In the genomic region with DNA sequence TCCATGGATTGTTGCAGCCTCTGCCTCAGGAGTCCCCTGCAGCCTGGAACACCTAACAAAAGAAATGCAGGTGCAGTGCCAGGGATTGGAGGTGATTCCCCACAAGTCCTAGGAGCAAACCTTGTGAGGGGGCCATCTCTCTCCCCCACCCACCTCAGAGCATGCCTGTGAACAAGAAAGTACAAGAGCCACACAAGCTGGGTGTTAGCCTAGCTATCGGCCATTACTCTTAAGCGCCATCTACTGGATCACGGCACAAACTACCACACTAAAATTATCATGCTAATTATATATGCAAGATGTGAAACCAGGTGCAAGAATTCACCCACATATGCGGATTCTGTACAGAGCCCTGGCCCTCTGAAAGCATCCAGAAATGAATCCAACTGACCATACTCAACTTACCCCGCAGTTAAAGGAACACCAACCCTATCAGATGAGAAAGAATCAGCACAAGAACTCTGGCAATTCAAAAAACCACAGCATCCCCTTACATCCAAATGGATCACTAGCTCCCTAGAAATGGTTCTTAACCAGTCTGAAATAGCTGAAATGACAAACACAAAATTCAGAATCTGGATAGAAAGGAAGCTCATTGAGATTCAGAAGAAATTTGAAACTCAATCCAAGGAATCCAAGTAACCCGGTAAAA, we compare ENCODE assay signal across 8 cellular contexts. TPM values are rescaled to one million over a fixed set of nuclear protein-coding genes. Genes with fewer than 3 reads are reported as not detected.
DNase-seq lines count a peak whose midpoint lies in the region; ATAC-seq and TF ChIP-seq lines count a peak whose summit lies in the region.

No MANE protein-coding gene starts in this region.

- no peak overlapping the region for H2BK5ac ChIP-seq in mesendoderm (ENCODE audit: low read length)

- no peak overlapping the region for H2BK15ac ChIP-seq in mesendoderm (replicated peaks; ENCODE audit: low read depth)

- H4K8ac ChIP-seq in mesendoderm (ENCODE audit: low read depth, low read length): no peak overlapping the region

- no peak overlapping the region for H2AK5ac ChIP-seq in mesendoderm (ENCODE audit: low read length)

- no peaks in the 10 kb centered on the region for H3K9me3 Mint-ChIP-seq in activated CD4-positive, alpha-beta T cell treated with anti-CD3 and anti-CD28 coated beads, Interleukin-2, amount 10 ng/mL, durations not matched to agents 7 days and 5 days
- no peaks in the 10 kb centered on the region for H3K9me3 Mint-ChIP-seq in effector memory CD8-positive, alpha-beta T cell

- POLR2A ChIA-PET in activated CD4-positive, alpha-beta T cell treated with anti-CD3 and anti-CD28 coated beads, Interleukin-2, amount 10 ng/mL, durations not matched to agents 7 days and 5 days (lab: Charles Lee): no interaction called here

- intact Hi-C loops in stomach (cut with DNase I; ENCODE audit: low total_unique reads): no loop called here

- H3K4me2 ChIP-seq in mesendoderm (ENCODE audit: low read length): no peak overlapping the region

- H3K4me1 Mint-ChIP-seq in activated CD4-positive, alpha-beta T cell treated with anti-CD3 and anti-CD28 coated beads, Interleukin-2, amount 10 ng/mL, durations not matched to agents 7 days and 5 days: peaks cover 1% of the 10 kb centered on the region
- H3K4me1 Mint-ChIP-seq in effector memory CD8-positive, alpha-beta T cell (ENCODE audit: low read depth in 2 of 2): no peaks in the 10 kb centered on the region

- H3K27ac Mint-ChIP-seq in activated CD4-positive, alpha-beta T cell treated with anti-CD3 and anti-CD28 coated beads, Interleukin-2, amount 10 ng/mL, durations not matched to agents 7 days and 5 days: no peak overlapping the region
- H3K27ac Mint-ChIP-seq in effector memory CD8-positive, alpha-beta T cell: no peak overlapping the region

- peak; percentile 75 for ATAC-seq in HG03025 (IDR thresholded peaks at IDR 0.05; ENCODE audit: low FRiP score, unreplicated experiment)
- peak; percentile 87 for ATAC-seq in effector memory CD8-positive, alpha-beta T cell (replicated peaks)

- TF ChIP-seq EP300 in stomach (IDR thresholded peaks at IDR 0.05): no peak

- H3K4ac ChIP-seq in mesendoderm (ENCODE audit: low read depth, low read length): no peak overlapping the region

- H3K23ac ChIP-seq in mesendoderm (ENCODE audit: low read length): no peak overlapping the region

- no peaks in the 10 kb centered on the region for H3K36me3 Mint-ChIP-seq in activated CD4-positive, alpha-beta T cell treated with anti-CD3 and anti-CD28 coated beads, Interleukin-2, amount 10 ng/mL, durations not matched to agents 7 days and 5 days (ENCODE audit: low read depth)
- H3K36me3 Mint-ChIP-seq in effector memory CD8-positive, alpha-beta T cell (ENCODE audit: insufficient read depth): peaks cover 3% of the 10 kb centered on the region

- no peak overlapping the region for H3K27ac ChIP-seq in mesendoderm (ENCODE audit: low read depth, low read length)
- no peak overlapping the region for H3K27ac ChIP-seq in stomach

- no peaks in the 10 kb centered on the region for H3K79me2 ChIP-seq in mesendoderm (ENCODE audit: control insufficient read depth, insufficient read depth, low read length)

- H2BK120ac ChIP-seq in mesendoderm (ENCODE audit: low read depth, low read length): no peak overlapping the region

- no peak overlapping the region for H3K4me3 Mint-ChIP-seq in activated CD4-positive, alpha-beta T cell treated with anti-CD3 and anti-CD28 coated beads, Interleukin-2, amount 10 ng/mL, durations not matched to agents 7 days and 5 days
- H3K4me3 Mint-ChIP-seq in effector memory CD8-positive, alpha-beta T cell: no peak overlapping the region

- no peaks in the 10 kb centered on the region for H3K79me1 ChIP-seq in mesendoderm (ENCODE audit: low read length)

- H3K56ac ChIP-seq in mesendoderm (ENCODE audit: low read length): peak overlapping the region; percentile 56

- H3K4me3 ChIP-seq in GM12865 (ENCODE audit: low read depth, low read length): no peak overlapping the region
- H3K4me3 ChIP-seq in mesendoderm (ENCODE audit: low read length): no peak overlapping the region
- no peak overlapping the region for H3K4me3 ChIP-seq in stomach

- peak; percentile 18 for DNase-seq in 8988T
- DNase-seq in GM12865 (ENCODE audit: low read depth): peak; percentile 69
- DNase-seq in NCI-H345 treated with DMSO at 0.1 percent for 48 hours (lab: John Stamatoyannopoulos, UW; ENCODE audit: unreplicated experiment): peak; percentile 63
- peak; percentile 70 for DNase-seq in activated CD4-positive, alpha-beta T cell treated with anti-CD3 and anti-CD28 coated beads, Interleukin-2, amount 10 ng/mL, durations not matched to agents 7 days and 5 days
- DNase-seq in effector memory CD8-positive, alpha-beta T cell: peak; percentile 45 to 61 (median 58)
- peak; percentile 73 for DNase-seq in mesendoderm
- peak; percentile 46 for DNase-seq in stomach

- H3K27me3 ChIP-seq in mesendoderm (ENCODE audit: insufficient read depth, low read length, poor library complexity) (no peaks in the 10 kb centered on the region), stomach (no peaks in the 10 kb centered on the region)

- peak; percentile 86 for TF ChIP-seq CTCF in GM12865 (IDR thresholded peaks at IDR 0.05; ENCODE audit: insufficient read depth, low read depth, low read length, missing control alignments)
- peak in 4 of 7 experiments; percentile 39 to 75 (median 56) for TF ChIP-seq CTCF in stomach (IDR thresholded peaks at IDR 0.05)

- no peak overlapping the region for H3K18ac ChIP-seq in mesendoderm (ENCODE audit: low read length)

- peaks cover 0 to 6% (median 0%) of the 10 kb centered on the region in 4 donors for H3K9me3 ChIP-seq in stomach

- H3K36me3 ChIP-seq in mesendoderm (ENCODE audit: control insufficient read depth, insufficient read depth, low read length): no peaks in the 10 kb centered on the region
- H3K36me3 ChIP-seq in stomach: no peaks in the 10 kb centered on the region

- H4K5ac ChIP-seq in mesendoderm (ENCODE audit: low read length): no peak overlapping the region

- no CpG with 5 or more reads among the region's 6 CpGs for WGBS in mesendoderm (ENCODE audit: extremely low coverage, insufficient coverage, low lambda C conversion rate)
- 15 to 19% (median 17%) methylated on average over 6 of the region's 6 CpGs for WGBS in stomach, 5 donors

- CTCF ChIA-PET in activated CD4-positive, alpha-beta T cell treated with anti-CD3 and anti-CD28 coated beads, Interleukin-2, amount 10 ng/mL, durations not matched to agents 7 days and 5 days (lab: Charles Lee): interaction anchor here (0.6 to 1.6 kb wide), 10 partner anchors 13 to 55 kb away, joined by 3 to 7 read pairs (median 4); no protein-coding TSS in a partner anchor

- TF ChIP-seq POLR2A in stomach (IDR thresholded peaks at IDR 0.05): no peak

- H3K27me3 Mint-ChIP-seq in activated CD4-positive, alpha-beta T cell treated with anti-CD3 and anti-CD28 coated beads, Interleukin-2, amount 10 ng/mL, durations not matched to agents 7 days and 5 days: peaks cover 23% of the 10 kb centered on the region
- peaks cover 24 to 26% of the 10 kb centered on the region in 2 donors for H3K27me3 Mint-ChIP-seq in effector memory CD8-positive, alpha-beta T cell

- H3K4me1 ChIP-seq in mesendoderm (ENCODE audit: control insufficient read depth, low read depth, low read length) (no peaks in the 10 kb centered on the region), stomach (peaks cover 0 to 19% (median 0%) of the 10 kb centered on the region in 4 donors)

- H3K9ac ChIP-seq in mesendoderm (ENCODE audit: low read length): no peak overlapping the region

RNA-seq across cellular contexts. Expression of gene PRSS3, which starts 16.5 kb away (rescaled TPM):
- not detected for total RNA-seq in activated CD4-positive, alpha-beta T cell treated with anti-CD3 and anti-CD28 coated beads, Interleukin-2, amount 10 ng/mL, durations not matched to agents 7 days and 5 days
- 0.07 TPM for polyA plus RNA-seq in mesendoderm (2013, experiment 1 of 2)
- polyA plus RNA-seq in mesendoderm (2013, experiment 2 of 2): 0.14 TPM
- total RNA-seq in stomach: 10 to 100 TPM in 2 of 5 donors, 1 to 10 TPM in 2, not detected in 1; 1.8 to 91.2 (median 11.6) TPM
- 10 to 100 TPM; 10.7 to 68.1 (median 21.9) TPM for polyA plus RNA-seq in stomach

RNA-seq across cellular contexts. Expression of gene UBE2R2, which starts 38.1 kb away (rescaled TPM):
- total RNA-seq in activated CD4-positive, alpha-beta T cell treated with anti-CD3 and anti-CD28 coated beads, Interleukin-2, amount 10 ng/mL, durations not matched to agents 7 days and 5 days: 10 to 100 TPM; 33.1 to 36.6 TPM
- polyA plus RNA-seq in mesendoderm (2013, experiment 1 of 2): 48.6 TPM
- 48.4 TPM for polyA plus RNA-seq in mesendoderm (2013, experiment 2 of 2)
- total RNA-seq in stomach: 100 to 1,000 TPM in 1 of 5 donors, 10 to 100 TPM in 3, 1 to 10 TPM in 1; 6.4 to 117 (median 25.9) TPM
- polyA plus RNA-seq in stomach: 10 to 100 TPM; 14.1 to 28.6 (median 14.9) TPM

Comparison
In these comparisons a context has a peak if more than half of its experiments do, and no peak if none do; other contexts are left out.
1. DNase-seq: peak in every context shown above with its lines; median percentile 73 in mesendoderm; 70 in activated CD4-positive, alpha-beta T cell treated with anti-CD3 and anti-CD28 coated beads, Interleukin-2, amount 10 ng/mL, durations not matched to agents 7 days and 5 days; 69 in GM12865; 63 in NCI-H345 treated with DMSO at 0.1 percent for 48 hours; 58 in effector memory CD8-positive, alpha-beta T cell; 46 in stomach; 18 in 8988T.